In the genomic region with DNA sequence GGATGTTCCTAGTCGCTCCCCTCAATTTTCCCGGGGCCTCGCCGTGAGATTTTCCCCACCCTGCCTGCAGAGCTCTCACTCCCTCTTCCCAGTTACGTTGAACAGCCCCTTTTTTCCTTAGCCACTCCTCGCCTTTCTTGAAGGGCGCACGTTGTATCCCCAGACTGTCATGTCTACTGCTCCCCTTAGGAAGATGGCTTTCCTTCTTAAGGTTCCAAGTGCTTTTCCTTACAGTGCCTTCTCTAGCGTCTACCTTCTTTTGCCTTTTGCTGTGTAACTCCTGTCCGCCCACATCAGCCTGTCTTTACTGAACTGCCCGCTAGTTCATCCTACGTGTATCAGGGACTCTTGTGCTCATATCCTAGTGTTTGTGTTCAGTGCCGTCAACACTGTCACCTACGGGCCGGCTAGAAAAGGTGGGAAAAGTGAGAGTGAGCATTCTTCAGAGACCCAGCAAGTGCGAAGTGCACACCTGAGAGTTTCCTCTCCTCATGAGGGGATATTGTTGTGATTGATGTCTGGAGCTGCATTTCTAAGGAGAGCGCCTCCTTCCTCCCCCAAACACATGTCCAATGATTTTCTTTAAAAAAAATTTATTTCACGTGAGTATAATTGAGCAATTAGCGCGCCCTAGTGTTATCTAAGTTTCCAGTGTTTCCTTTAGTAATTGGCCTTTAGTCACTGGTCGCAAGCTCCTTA, we compare ENCODE assay signal across 1 cellular context.
A peak's percentile ranks its signal among the peaks of the same experiment; 100 is the strongest.
TF ChIP-seq lines count a peak whose summit lies in the region.

No MANE protein-coding gene starts in this region.

TF ChIP-seq in K562, 482 proteins besides CTCF, POLR2A, EP300 and RAD21 (continued from another document and continues in another):
- TF ChIP-seq HLTF (IDR thresholded peaks at IDR 0.05) (0 out of 2 replicates have a peak, but pooled peaks have one; percentile 12), ZNF696 (CRISPR knock-in tag; conservative IDR thresholded peaks at IDR 0.05) (no peak), ZNF324 (CRISPR knock-in tag; IDR thresholded peaks at IDR 0.05) (no peak), SRSF7 (optimal IDR thresholded peaks at IDR 0.05; ENCODE audit: low read depth, low read length) (no peak), YY1 (IDR thresholded peaks at IDR 0.05; ENCODE audit: borderline replicate concordance in 1 of 3, control insufficient read depth in 1 of 3, extremely low read depth in 1 of 3, insufficient read depth in 3 of 3, insufficient read length in 1 of 3, insufficient replicate concordance in 2 of 3, low read depth in 1 of 3, low read length in 2 of 3) (no peak), CREB1 (IDR thresholded peaks at IDR 0.05) (0 out of 2 replicates have a peak, but pooled peaks have one; percentile 36), CREB1 (CRISPR knock-in tag; IDR thresholded peaks at IDR 0.05) (no peak; the same call in 1 of the 2 replicates), U2AF2 (optimal IDR thresholded peaks at IDR 0.05; ENCODE audit: low read depth, low read length) (no peak), STAT5A (IDR thresholded peaks at IDR 0.05; ENCODE audit: borderline replicate concordance, low read length) (no peak), MECOM (CRISPR knock-in tag; IDR thresholded peaks at IDR 0.05) (no peak), CC2D1A (IDR thresholded peaks at IDR 0.05) (0 out of 2 replicates have a peak, but pooled peaks have one; percentile 40), EP400 (IDR thresholded peaks at IDR 0.05) (no peak; the same call in 1 of the 2 replicates), ZNF239 (CRISPR knock-in tag; IDR thresholded peaks at IDR 0.05) (no peak), GTF2A2 (tag; IDR thresholded peaks at IDR 0.05) (no peak), TAF15 (IDR thresholded peaks at IDR 0.05; ENCODE audit: low read depth, low read length) (no peak), NEUROD1 (IDR thresholded peaks at IDR 0.05; ENCODE audit: borderline replicate concordance, low read depth, low read length, partially characterized antibody) (no peak), ZBTB7A (IDR thresholded peaks at IDR 0.05; ENCODE audit: borderline replicate concordance, control insufficient read depth, low read depth, low read length) (no peak), SMC3 (conservative IDR thresholded peaks at IDR 0.05; ENCODE audit: insufficient read depth, low read depth, low read length) (0 out of 2 replicates have a peak, but pooled peaks have one; percentile 10), SMARCA5 (IDR thresholded peaks at IDR 0.05) (0 out of 2 replicates have a peak, but pooled peaks have one; percentile 39), NCOA4 (IDR thresholded peaks at IDR 0.05; ENCODE audit: partially characterized antibody) (no peak), NFE2 (IDR thresholded peaks at IDR 0.05; ENCODE audit: low read depth) (peak; percentile 56; the same call in 1 of the 2 replicates), EWSR1 (IDR thresholded peaks at IDR 0.05; ENCODE audit: borderline replicate concordance, low read depth, partially characterized antibody) (no peak), ZNF224 (CRISPR knock-in tag; IDR thresholded peaks at IDR 0.05) (no peak), TBP (optimal IDR thresholded peaks at IDR 0.05; ENCODE audit: low read depth, low read length) (peak; percentile 22)
- TF ChIP-seq, protein P1, sequence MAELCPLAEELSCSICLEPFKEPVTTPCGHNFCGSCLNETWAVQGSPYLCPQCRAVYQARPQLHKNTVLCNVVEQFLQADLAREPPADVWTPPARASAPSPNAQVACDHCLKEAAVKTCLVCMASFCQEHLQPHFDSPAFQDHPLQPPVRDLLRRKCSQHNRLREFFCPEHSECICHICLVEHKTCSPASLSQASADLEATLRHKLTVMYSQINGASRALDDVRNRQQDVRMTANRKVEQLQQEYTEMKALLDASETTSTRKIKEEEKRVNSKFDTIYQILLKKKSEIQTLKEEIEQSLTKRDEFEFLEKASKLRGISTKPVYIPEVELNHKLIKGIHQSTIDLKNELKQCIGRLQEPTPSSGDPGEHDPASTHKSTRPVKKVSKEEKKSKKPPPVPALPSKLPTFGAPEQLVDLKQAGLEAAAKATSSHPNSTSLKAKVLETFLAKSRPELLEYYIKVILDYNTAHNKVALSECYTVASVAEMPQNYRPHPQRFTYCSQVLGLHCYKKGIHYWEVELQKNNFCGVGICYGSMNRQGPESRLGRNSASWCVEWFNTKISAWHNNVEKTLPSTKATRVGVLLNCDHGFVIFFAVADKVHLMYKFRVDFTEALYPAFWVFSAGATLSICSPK (IDR thresholded peaks at IDR 0.05; ENCODE audit: borderline replicate concordance), result peak; percentile 86
- TF ChIP-seq, protein P2, sequence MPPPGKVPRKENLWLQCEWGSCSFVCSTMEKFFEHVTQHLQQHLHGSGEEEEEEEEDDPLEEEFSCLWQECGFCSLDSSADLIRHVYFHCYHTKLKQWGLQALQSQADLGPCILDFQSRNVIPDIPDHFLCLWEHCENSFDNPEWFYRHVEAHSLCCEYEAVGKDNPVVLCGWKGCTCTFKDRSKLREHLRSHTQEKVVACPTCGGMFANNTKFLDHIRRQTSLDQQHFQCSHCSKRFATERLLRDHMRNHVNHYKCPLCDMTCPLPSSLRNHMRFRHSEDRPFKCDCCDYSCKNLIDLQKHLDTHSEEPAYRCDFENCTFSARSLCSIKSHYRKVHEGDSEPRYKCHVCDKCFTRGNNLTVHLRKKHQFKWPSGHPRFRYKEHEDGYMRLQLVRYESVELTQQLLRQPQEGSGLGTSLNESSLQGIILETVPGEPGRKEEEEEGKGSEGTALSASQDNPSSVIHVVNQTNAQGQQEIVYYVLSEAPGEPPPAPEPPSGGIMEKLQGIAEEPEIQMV (tag; conservative IDR thresholded peaks at IDR 0.05; ENCODE audit: low read depth), result no peak
- TF ChIP-seq, protein P3, sequence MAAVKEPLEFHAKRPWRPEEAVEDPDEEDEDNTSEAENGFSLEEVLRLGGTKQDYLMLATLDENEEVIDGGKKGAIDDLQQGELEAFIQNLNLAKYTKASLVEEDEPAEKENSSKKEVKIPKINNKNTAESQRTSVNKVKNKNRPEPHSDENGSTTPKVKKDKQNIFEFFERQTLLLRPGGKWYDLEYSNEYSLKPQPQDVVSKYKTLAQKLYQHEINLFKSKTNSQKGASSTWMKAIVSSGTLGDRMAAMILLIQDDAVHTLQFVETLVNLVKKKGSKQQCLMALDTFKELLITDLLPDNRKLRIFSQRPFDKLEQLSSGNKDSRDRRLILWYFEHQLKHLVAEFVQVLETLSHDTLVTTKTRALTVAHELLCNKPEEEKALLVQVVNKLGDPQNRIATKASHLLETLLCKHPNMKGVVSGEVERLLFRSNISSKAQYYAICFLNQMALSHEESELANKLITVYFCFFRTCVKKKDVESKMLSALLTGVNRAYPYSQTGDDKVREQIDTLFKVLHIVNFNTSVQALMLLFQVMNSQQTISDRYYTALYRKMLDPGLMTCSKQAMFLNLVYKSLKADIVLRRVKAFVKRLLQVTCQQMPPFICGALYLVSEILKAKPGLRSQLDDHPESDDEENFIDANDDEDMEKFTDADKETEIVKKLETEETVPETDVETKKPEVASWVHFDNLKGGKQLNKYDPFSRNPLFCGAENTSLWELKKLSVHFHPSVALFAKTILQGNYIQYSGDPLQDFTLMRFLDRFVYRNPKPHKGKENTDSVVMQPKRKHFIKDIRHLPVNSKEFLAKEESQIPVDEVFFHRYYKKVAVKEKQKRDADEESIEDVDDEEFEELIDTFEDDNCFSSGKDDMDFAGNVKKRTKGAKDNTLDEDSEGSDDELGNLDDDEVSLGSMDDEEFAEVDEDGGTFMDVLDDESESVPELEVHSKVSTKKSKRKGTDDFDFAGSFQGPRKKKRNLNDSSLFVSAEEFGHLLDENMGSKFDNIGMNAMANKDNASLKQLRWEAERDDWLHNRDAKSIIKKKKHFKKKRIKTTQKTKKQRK (IDR thresholded peaks at IDR 0.05; ENCODE audit: borderline replicate concordance, low read depth, low read length), result no peak
- TF ChIP-seq, protein P4, sequence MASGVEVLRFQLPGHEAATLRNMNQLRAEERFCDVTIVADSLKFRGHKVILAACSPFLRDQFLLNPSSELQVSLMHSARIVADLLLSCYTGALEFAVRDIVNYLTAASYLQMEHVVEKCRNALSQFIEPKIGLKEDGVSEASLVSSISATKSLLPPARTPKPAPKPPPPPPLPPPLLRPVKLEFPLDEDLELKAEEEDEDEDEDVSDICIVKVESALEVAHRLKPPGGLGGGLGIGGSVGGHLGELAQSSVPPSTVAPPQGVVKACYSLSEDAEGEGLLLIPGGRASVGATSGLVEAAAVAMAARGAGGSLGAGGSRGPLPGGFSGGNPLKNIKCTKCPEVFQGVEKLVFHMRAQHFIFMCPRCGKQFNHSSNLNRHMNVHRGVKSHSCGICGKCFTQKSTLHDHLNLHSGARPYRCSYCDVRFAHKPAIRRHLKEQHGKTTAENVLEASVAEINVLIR (CRISPR knock-in tag; IDR thresholded peaks at IDR 0.05), result no peak
- TF ChIP-seq, protein P5, sequence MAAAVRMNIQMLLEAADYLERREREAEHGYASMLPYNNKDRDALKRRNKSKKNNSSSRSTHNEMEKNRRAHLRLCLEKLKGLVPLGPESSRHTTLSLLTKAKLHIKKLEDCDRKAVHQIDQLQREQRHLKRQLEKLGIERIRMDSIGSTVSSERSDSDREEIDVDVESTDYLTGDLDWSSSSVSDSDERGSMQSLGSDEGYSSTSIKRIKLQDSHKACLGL (CRISPR knock-in tag; IDR thresholded peaks at IDR 0.05; ENCODE audit: borderline replicate concordance, poor library complexity, severe bottlenecking), result no peak
- TF ChIP-seq, protein P6, sequence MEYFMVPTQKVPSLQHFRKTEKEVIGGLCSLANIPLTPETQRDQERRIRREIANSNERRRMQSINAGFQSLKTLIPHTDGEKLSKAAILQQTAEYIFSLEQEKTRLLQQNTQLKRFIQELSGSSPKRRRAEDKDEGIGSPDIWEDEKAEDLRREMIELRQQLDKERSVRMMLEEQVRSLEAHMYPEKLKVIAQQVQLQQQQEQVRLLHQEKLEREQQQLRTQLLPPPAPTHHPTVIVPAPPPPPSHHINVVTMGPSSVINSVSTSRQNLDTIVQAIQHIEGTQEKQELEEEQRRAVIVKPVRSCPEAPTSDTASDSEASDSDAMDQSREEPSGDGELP (CRISPR knock-in tag; IDR thresholded peaks at IDR 0.05; ENCODE audit: borderline replicate concordance), result peak; percentile 14; the same call in 1 of the 2 replicates
- TF ChIP-seq, protein P7, sequence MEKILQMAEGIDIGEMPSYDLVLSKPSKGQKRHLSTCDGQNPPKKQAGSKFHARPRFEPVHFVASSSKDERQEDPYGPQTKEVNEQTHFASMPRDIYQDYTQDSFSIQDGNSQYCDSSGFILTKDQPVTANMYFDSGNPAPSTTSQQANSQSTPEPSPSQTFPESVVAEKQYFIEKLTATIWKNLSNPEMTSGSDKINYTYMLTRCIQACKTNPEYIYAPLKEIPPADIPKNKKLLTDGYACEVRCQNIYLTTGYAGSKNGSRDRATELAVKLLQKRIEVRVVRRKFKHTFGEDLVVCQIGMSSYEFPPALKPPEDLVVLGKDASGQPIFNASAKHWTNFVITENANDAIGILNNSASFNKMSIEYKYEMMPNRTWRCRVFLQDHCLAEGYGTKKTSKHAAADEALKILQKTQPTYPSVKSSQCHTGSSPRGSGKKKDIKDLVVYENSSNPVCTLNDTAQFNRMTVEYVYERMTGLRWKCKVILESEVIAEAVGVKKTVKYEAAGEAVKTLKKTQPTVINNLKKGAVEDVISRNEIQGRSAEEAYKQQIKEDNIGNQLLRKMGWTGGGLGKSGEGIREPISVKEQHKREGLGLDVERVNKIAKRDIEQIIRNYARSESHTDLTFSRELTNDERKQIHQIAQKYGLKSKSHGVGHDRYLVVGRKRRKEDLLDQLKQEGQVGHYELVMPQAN (IDR thresholded peaks at IDR 0.05; ENCODE audit: borderline replicate concordance), result peak; percentile 70
- TF ChIP-seq, protein P8, sequence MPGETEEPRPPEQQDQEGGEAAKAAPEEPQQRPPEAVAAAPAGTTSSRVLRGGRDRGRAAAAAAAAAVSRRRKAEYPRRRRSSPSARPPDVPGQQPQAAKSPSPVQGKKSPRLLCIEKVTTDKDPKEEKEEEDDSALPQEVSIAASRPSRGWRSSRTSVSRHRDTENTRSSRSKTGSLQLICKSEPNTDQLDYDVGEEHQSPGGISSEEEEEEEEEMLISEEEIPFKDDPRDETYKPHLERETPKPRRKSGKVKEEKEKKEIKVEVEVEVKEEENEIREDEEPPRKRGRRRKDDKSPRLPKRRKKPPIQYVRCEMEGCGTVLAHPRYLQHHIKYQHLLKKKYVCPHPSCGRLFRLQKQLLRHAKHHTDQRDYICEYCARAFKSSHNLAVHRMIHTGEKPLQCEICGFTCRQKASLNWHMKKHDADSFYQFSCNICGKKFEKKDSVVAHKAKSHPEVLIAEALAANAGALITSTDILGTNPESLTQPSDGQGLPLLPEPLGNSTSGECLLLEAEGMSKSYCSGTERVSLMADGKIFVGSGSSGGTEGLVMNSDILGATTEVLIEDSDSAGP (CRISPR knock-in tag; IDR thresholded peaks at IDR 0.05), result 0 out of 2 replicates have a peak, but pooled peaks have one; percentile 26
- TF ChIP-seq, protein P9, sequence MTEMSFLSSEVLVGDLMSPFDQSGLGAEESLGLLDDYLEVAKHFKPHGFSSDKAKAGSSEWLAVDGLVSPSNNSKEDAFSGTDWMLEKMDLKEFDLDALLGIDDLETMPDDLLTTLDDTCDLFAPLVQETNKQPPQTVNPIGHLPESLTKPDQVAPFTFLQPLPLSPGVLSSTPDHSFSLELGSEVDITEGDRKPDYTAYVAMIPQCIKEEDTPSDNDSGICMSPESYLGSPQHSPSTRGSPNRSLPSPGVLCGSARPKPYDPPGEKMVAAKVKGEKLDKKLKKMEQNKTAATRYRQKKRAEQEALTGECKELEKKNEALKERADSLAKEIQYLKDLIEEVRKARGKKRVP (CRISPR knock-in tag; IDR thresholded peaks at IDR 0.05), result no peak
- TF ChIP-seq, protein P10, sequence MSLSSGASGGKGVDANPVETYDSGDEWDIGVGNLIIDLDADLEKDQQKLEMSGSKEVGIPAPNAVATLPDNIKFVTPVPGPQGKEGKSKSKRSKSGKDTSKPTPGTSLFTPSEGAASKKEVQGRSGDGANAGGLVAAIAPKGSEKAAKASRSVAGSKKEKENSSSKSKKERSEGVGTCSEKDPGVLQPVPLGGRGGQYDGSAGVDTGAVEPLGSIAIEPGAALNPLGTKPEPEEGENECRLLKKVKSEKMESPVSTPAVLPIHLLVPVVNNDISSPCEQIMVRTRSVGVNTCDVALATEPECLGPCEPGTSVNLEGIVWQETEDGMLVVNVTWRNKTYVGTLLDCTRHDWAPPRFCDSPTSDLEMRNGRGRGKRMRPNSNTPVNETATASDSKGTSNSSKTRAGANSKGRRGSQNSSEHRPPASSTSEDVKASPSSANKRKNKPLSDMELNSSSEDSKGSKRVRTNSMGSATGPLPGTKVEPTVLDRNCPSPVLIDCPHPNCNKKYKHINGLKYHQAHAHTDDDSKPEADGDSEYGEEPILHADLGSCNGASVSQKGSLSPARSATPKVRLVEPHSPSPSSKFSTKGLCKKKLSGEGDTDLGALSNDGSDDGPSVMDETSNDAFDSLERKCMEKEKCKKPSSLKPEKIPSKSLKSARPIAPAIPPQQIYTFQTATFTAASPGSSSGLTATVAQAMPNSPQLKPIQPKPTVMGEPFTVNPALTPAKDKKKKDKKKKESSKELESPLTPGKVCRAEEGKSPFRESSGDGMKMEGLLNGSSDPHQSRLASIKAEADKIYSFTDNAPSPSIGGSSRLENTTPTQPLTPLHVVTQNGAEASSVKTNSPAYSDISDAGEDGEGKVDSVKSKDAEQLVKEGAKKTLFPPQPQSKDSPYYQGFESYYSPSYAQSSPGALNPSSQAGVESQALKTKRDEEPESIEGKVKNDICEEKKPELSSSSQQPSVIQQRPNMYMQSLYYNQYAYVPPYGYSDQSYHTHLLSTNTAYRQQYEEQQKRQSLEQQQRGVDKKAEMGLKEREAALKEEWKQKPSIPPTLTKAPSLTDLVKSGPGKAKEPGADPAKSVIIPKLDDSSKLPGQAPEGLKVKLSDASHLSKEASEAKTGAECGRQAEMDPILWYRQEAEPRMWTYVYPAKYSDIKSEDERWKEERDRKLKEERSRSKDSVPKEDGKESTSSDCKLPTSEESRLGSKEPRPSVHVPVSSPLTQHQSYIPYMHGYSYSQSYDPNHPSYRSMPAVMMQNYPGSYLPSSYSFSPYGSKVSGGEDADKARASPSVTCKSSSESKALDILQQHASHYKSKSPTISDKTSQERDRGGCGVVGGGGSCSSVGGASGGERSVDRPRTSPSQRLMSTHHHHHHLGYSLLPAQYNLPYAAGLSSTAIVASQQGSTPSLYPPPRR (CRISPR knock-in tag; IDR thresholded peaks at IDR 0.05; ENCODE audit: borderline replicate concordance), result 0 out of 2 replicates have a peak, but pooled peaks have one; percentile 62
